Comparison of ENCODE assay signal across 21 cellular contexts in the genomic region with DNA sequence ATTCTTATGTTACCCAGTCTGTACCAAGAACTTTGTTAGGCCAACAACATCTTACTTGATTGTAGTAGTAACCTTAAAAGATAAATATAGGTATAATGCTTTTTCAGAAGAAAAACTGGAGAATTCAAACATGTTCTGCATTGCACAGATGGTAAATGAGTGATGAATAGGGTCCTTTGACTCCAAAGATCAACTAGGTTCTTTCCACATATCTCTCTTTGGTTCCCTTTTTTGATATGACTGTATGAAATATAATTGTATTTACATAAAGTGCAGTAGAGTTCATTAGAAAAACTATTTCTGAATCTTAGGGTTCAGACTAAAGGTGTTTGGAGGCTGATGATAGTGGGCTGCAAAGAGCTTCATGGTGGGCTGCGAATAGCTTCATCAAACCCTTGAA.
DNase-seq lines count a peak whose midpoint lies in the region; ATAC-seq and TF ChIP-seq lines count a peak whose summit lies in the region.
"Had no signal": no experiment of that assay in that cellular context is flagged by ENCODE, and none has a peak within 500 bp of the region (broad histone marks: within the 10 kb centered on the region; RNA-seq: fewer than 3 reads in every experiment).

No MANE protein-coding gene starts in this region.

- peak overlapping the region; percentile 7; the same call in 1 of the 2 replicates for H4K5ac ChIP-seq in IMR-90 (ENCODE audit: low read depth, low read length)

- peak overlapping the region; percentile 65; the same call in 1 of the 2 replicates for H2BK120ac ChIP-seq in IMR-90 (ENCODE audit: low read depth, low read length)

- no peaks in the 10 kb centered on the region for H3K9me1 ChIP-seq in IMR-90 (ENCODE audit: insufficient read depth, low read length)

- no peaks in the 10 kb centered on the region for H3K9me2 ChIP-seq in hepatocyte (replicated peaks; ENCODE audit: insufficient read depth)

- no peak overlapping the region for H2AFZ ChIP-seq in IMR-90 (replicated peaks; ENCODE audit: low read length, poor library complexity)
- no peak overlapping the region for H2AFZ ChIP-seq in hepatocyte

- peaks cover 3% of the 10 kb centered on the region; the same call in 1 of the 2 replicates for H3K4me1 ChIP-seq in IMR-90 (ENCODE audit: control insufficient read depth, insufficient read depth, low read length)
- H3K4me1 ChIP-seq in hepatocyte (ENCODE audit: insufficient read depth) = no peaks in the 10 kb centered on the region

- dilution Hi-C loops in IMR-90 (cut with HindIII; ENCODE audit: low sequenced_read_pairs, unreplicated experiment) = no loop called here

- no peak overlapping the region for H3K27ac ChIP-seq in IMR-90 (ENCODE audit: insufficient read depth, low read length)
- H3K27ac ChIP-seq in SK-N-MC = peak overlapping the region; percentile 94
- no peak overlapping the region for H3K27ac ChIP-seq in hepatocyte

- peak overlapping the region; percentile 27; the same call in 1 of the 2 replicates for H4K91ac ChIP-seq in IMR-90 (ENCODE audit: insufficient read depth, low read depth, low read length)

- H4K20me1 ChIP-seq in IMR-90 (ENCODE audit: insufficient read depth, low read length) (no peaks in the 10 kb centered on the region), hepatocyte (ENCODE audit: insufficient read depth, poor library complexity, severe bottlenecking) (no peaks in the 10 kb centered on the region)

- TF ChIP-seq CTCF in IMR-90 (conservative IDR thresholded peaks at IDR 0.05; ENCODE audit: low read depth, low read length) (no peak), mesothelial cell of epicardium (IDR thresholded peaks at IDR 0.05; ENCODE audit: unreplicated experiment) (no peak), hepatocyte (IDR thresholded peaks at IDR 0.05; ENCODE audit: poor library complexity) (no peak)

- TF ChIP-seq RAD21 in IMR-90 (IDR thresholded peaks at IDR 0.05; ENCODE audit: low read length) = no peak

- no peak overlapping the region for H3K23ac ChIP-seq in IMR-90 (ENCODE audit: low read depth, low read length)

- H3K4me2 ChIP-seq in IMR-90 (ENCODE audit: low read depth, low read length) (no peak overlapping the region), hepatocyte (no peak overlapping the region)

- no peak overlapping the region for H2BK15ac ChIP-seq in IMR-90 (ENCODE audit: low read depth, low read length)

- CTCF ChIA-PET in IMR-90 (lab: Yijun Ruan, JAX) = no interaction called here

- ATAC-seq in IMR-90 (ENCODE audit: low read depth) = no peak
- no peak for ATAC-seq in HG02623 (IDR thresholded peaks at IDR 0.05; ENCODE audit: unreplicated experiment)
- ATAC-seq in GM21528 (IDR thresholded peaks at IDR 0.05; ENCODE audit: low FRiP score, unreplicated experiment) = no peak
- ATAC-seq: activated naive CD4-positive, alpha-beta T cell treated with anti-CD3 and anti-CD28 coated beads, Interleukin-2, amount 50 U/mL, for 72 hours; WTC11 had no signal

- no peaks in the 10 kb centered on the region for H3K27me3 Mint-ChIP-seq in mesothelial cell of epicardium (ENCODE audit: low read depth)

- DNase-seq in AML-193 (lab: John Stamatoyannopoulos, UW) = peak; percentile 45 to 54
- no peak for DNase-seq in IMR-90
- DNase-seq in SK-N-MC (ENCODE audit: low read depth, low spot score) = no peak
- no peak for DNase-seq in mesothelial cell of epicardium (ENCODE audit: low spot score in 2 of 2, unreplicated experiment in 2 of 2)
- DNase-seq in hepatocyte (ENCODE audit: low spot score) = no peak
- DNase-seq in nucleus accumbens (lab: John Stamatoyannopoulos, UW) = no peak
- DNase-seq: CD4-positive, CD25-positive, alpha-beta regulatory T cell; DMS 273 treated with DMSO at 0.1 percent for 48 hours; kidney glomerular epithelial cell; MG63; NCI-H510A treated with DMSO at 0.1 percent for 48 hours; small intestine; stimulated activated CD4-positive, alpha-beta T cell treated with anti-CD3 and anti-CD28 coated beads, Interleukin-2, amount 100 ng/mL, for 48 hours; SW 1271; T1000 had no signal

- H3K9ac ChIP-seq in IMR-90 (ENCODE audit: low read depth, low read length) (no peak overlapping the region), SK-N-MC (ENCODE audit: insufficient read length) (no peak overlapping the region)

- H3K36me3 Mint-ChIP-seq in mesothelial cell of epicardium = no peaks in the 10 kb centered on the region
- H3K36me3 Mint-ChIP-seq: activated naive CD4-positive, alpha-beta T cell treated with anti-CD3 and anti-CD28 coated beads, Interleukin-2, amount 50 U/mL, for 72 hours; CD4-positive, CD25-positive, alpha-beta regulatory T cell; stimulated activated effector memory CD8-positive, alpha-beta T cell treated with anti-CD3 and anti-CD28 coated beads, Interleukin-12 subunit alpha, Interleukin-12 subunit beta, amount 100 ng/mL, for 72 hours; WTC11 had no signal

- 0 out of 4 replicates have a peak overlapping the region, but pooled peaks of 1 of the 2 experiments have one; percentile 40 for H4K8ac ChIP-seq in IMR-90 (ENCODE audit: low read depth in 2 of 2, low read length in 2 of 2)

- no peak for TF ChIP-seq POLR2A in IMR-90 (IDR thresholded peaks at IDR 0.05; ENCODE audit: low read depth, low read length)

- no peaks in the 10 kb centered on the region for H3K79me1 ChIP-seq in IMR-90 (ENCODE audit: low read depth in 1 of 2, low read length in 2 of 2)

- intact Hi-C loops in IMR-90 (cut with micrococcal nuclease) = no loop called here

- peak overlapping the region; percentile 14 for H3K27ac Mint-ChIP-seq in mesothelial cell of epicardium
- H3K27ac Mint-ChIP-seq: activated naive CD4-positive, alpha-beta T cell treated with anti-CD3 and anti-CD28 coated beads, Interleukin-2, amount 50 U/mL, for 72 hours; activated T-helper 1 cell treated with anti-CD3 and anti-CD28 coated beads, Interleukin-12 subunit alpha, Interleukin-12 subunit beta, Interleukin-2, Interleukin-4 antibody, amounts not matched to agents 30 ng/mL and 10 ng/mL and 1 ng/mL, durations not matched to agents 14 hours and 24 hours and 36 hours; CD4-positive, CD25-positive, alpha-beta regulatory T cell; stimulated activated effector memory CD8-positive, alpha-beta T cell treated with anti-CD3 and anti-CD28 coated beads, Interleukin-12 subunit alpha, Interleukin-12 subunit beta, amount 100 ng/mL, for 72 hours; WTC11 had no signal

- POLR2A ChIA-PET in IMR-90 (lab: Charles Lee; ENCODE audit: unreplicated experiment) = interaction anchor here (0.9 to 1.2 kb wide), 2 partner anchors 52 to 75 kb away, joined by 3 to 7 read pairs; no protein-coding TSS in a partner anchor

- no TSS peak for BruUV-seq in IMR-90 (replicated peaks; lab: Mats Ljungman, UMichigan)

- H3K27me3 ChIP-seq in IMR-90 (ENCODE audit: control insufficient read depth, insufficient read depth, low read length) = no peaks in the 10 kb centered on the region
- H3K27me3 ChIP-seq in hepatocyte = no peaks in the 10 kb centered on the region
- H3K27me3 ChIP-seq: MG63 had no signal

- H2AK5ac ChIP-seq in IMR-90 (ENCODE audit: low read depth, low read length) = no peak overlapping the region

- no peak overlapping the region for H3K56ac ChIP-seq in IMR-90 (ENCODE audit: extremely low read depth, insufficient read depth, low read length)

- no peak overlapping the region for H3K18ac ChIP-seq in IMR-90 (ENCODE audit: low read depth, low read length)

- H3K9me3 Mint-ChIP-seq in mesothelial cell of epicardium = no peaks in the 10 kb centered on the region
- H3K9me3 Mint-ChIP-seq: activated naive CD4-positive, alpha-beta T cell treated with anti-CD3 and anti-CD28 coated beads, Interleukin-2, amount 50 U/mL, for 72 hours; activated T-helper 1 cell treated with anti-CD3 and anti-CD28 coated beads, Interleukin-12 subunit alpha, Interleukin-12 subunit beta, Interleukin-2, Interleukin-4 antibody, amounts not matched to agents 30 ng/mL and 10 ng/mL and 1 ng/mL, durations not matched to agents 14 hours and 24 hours and 36 hours; stimulated activated effector memory CD8-positive, alpha-beta T cell treated with anti-CD3 and anti-CD28 coated beads, Interleukin-12 subunit alpha, Interleukin-12 subunit beta, amount 100 ng/mL, for 72 hours; WTC11 had no signal

- no peaks in the 10 kb centered on the region for H3K9me3 ChIP-seq in IMR-90 (ENCODE audit: control insufficient read depth, insufficient read depth, low read length)
- no peaks in the 10 kb centered on the region for H3K9me3 ChIP-seq in SK-N-MC (ENCODE audit: low read depth, low read length)
- H3K9me3 ChIP-seq in hepatocyte (ENCODE audit: low read depth) = no peaks in the 10 kb centered on the region
- H3K9me3 ChIP-seq: MG63 had no signal

- H3K36me3 ChIP-seq in IMR-90 (ENCODE audit: control insufficient read depth, insufficient read depth, low read length) = no peaks in the 10 kb centered on the region
- H3K36me3 ChIP-seq in SK-N-MC (ENCODE audit: insufficient read depth, low read length) = no peaks in the 10 kb centered on the region
- H3K36me3 ChIP-seq in hepatocyte (replicated peaks; ENCODE audit: insufficient read depth, low read depth) = no peaks in the 10 kb centered on the region
- H3K36me3 ChIP-seq: MG63 had no signal

- H3K79me2 ChIP-seq in hepatocyte = no peaks in the 10 kb centered on the region

- WGBS in IMR-90 (ENCODE audit: extremely low coverage in 2 of 2, insufficient read length in 1 of 2), 2 experiments = no CpG with 5 or more reads among the region's 1 CpG
- 96% methylated on average over 1 of the region's 1 CpG for WGBS in hepatocyte (ENCODE audit: low lambda C conversion rate, missing lambda C conversion rate)

- peaks cover 59% of the 10 kb centered on the region for H3K4me1 Mint-ChIP-seq in mesothelial cell of epicardium
- H3K4me1 Mint-ChIP-seq: stimulated activated effector memory CD8-positive, alpha-beta T cell treated with anti-CD3 and anti-CD28 coated beads, Interleukin-12 subunit alpha, Interleukin-12 subunit beta, amount 100 ng/mL, for 72 hours; WTC11 had no signal

- H3K4me3 ChIP-seq in IMR-90 (ENCODE audit: insufficient read depth, low read depth, low read length) = no peak overlapping the region
- H3K4me3 ChIP-seq in SK-N-MC = peak overlapping the region; percentile 69; the same call in 1 of the 2 replicates
- H3K4me3 ChIP-seq in hepatocyte = no peak overlapping the region
- H3K4me3 ChIP-seq: MG63 had no signal

- no peak overlapping the region for H3K4me3 Mint-ChIP-seq in mesothelial cell of epicardium
- H3K4me3 Mint-ChIP-seq: activated T-helper 1 cell treated with anti-CD3 and anti-CD28 coated beads, Interleukin-12 subunit alpha, Interleukin-12 subunit beta, Interleukin-2, Interleukin-4 antibody, amounts not matched to agents 30 ng/mL and 10 ng/mL and 1 ng/mL, durations not matched to agents 14 hours and 24 hours and 36 hours; CD4-positive, CD25-positive, alpha-beta regulatory T cell; stimulated activated effector memory CD8-positive, alpha-beta T cell treated with anti-CD3 and anti-CD28 coated beads, Interleukin-12 subunit alpha, Interleukin-12 subunit beta, amount 100 ng/mL, for 72 hours; WTC11 had no signal

- no peak overlapping the region for H3K4ac ChIP-seq in IMR-90 (ENCODE audit: low read depth, low read length)

- H2AK9ac ChIP-seq in IMR-90 (replicated peaks; ENCODE audit: low read depth, low read length, poor library complexity) = no peak overlapping the region

- H2BK20ac ChIP-seq in IMR-90 (ENCODE audit: low read depth, low read length) = peak overlapping the region; percentile 84; the same call in 1 of the 2 replicates

- no peak overlapping the region for H2BK5ac ChIP-seq in IMR-90 (ENCODE audit: low read depth, low read length, poor library complexity, severe bottlenecking)

- in situ Hi-C loops in IMR-90 (cut with MboI; ENCODE audit: low sequenced_read_pairs) = no loop called here

- H3K14ac ChIP-seq in IMR-90 (replicated peaks; ENCODE audit: low read depth, low read length) = peak overlapping the region; percentile 64; the same call in 1 of the 2 replicates

Comparison
In these comparisons a context has a peak if more than half of its experiments do, and no peak if none do; other contexts are left out.
1. DNase-seq: peak in AML-193 (2 of 2); none in IMR-90 (single experiment), SK-N-MC (single experiment), mesothelial cell of epicardium (0 of 2), hepatocyte (single experiment) and nucleus accumbens (0 of 56).